In genomic region chr11:117828641-117829368, GRCh38 we compare ENCODE assay signal across 8 cellular contexts. TPM values are rescaled to one million over a fixed set of nuclear protein-coding genes. Genes with fewer than 3 reads are reported as not detected.
DNase-seq lines count a peak whose midpoint lies in the region; ATAC-seq and TF ChIP-seq lines count a peak whose summit lies in the region.

No MANE protein-coding gene starts in this region.

- in situ Hi-C loops in Caki2 (cut with HindIII; ENCODE audit: low pct_unique_long_range_greater_than_20kb, low sequenced_read_pairs): no loop called here
- in situ Hi-C loops in brain microvascular endothelial cell (cut with HindIII; ENCODE audit: low pct_ligation_motif_present, low sequenced_read_pairs): loop anchor here (25.0 kb wide), 1 partner anchor 108 kb away; the partner anchor contains the start of gene TMPRSS13

- no peaks in the 10 kb centered on the region for H3K36me3 Mint-ChIP-seq in nephron progenitor cell (ENCODE audit: low read depth)

- H3K4me1 Mint-ChIP-seq in nephron progenitor cell: peaks cover 38% of the 10 kb centered on the region

- DNase-seq in Caki2 (ENCODE audit: low read depth) (peak; percentile 78), WERI-Rb-1 (peak; percentile 11), brain microvascular endothelial cell (peak; percentile 67), nephron progenitor cell (no peak), NCI-H510A (lab: John Stamatoyannopoulos, UW) (no peak)
- peak; percentile 95 for DNase-seq in stimulated activated naive CD8-positive, alpha-beta T cell treated with anti-CD3 and anti-CD28 coated beads, Interleukin-15, Interleukin-2, amounts not matched to agents 100 U/mL and 50 U/mL, for 24 hours

- no peaks in the 10 kb centered on the region for H3K36me3 ChIP-seq in WERI-Rb-1
- no peaks in the 10 kb centered on the region for H3K36me3 ChIP-seq in brain microvascular endothelial cell (replicated peaks)
- H3K36me3 ChIP-seq in mesodermal cell (ENCODE audit: control insufficient read depth, insufficient read depth, low read length): no peaks in the 10 kb centered on the region

- H3K27ac Mint-ChIP-seq in nephron progenitor cell: no peak overlapping the region

- no peaks in the 10 kb centered on the region for H3K9me3 Mint-ChIP-seq in nephron progenitor cell

- peaks cover 38% of the 10 kb centered on the region for H3K4me1 ChIP-seq in mesodermal cell (ENCODE audit: control insufficient read depth, insufficient read depth, low read length, poor library complexity, severe bottlenecking)

- H3K27ac ChIP-seq in WERI-Rb-1: no peak overlapping the region
- no peak overlapping the region for H3K27ac ChIP-seq in brain microvascular endothelial cell
- peak overlapping the region; percentile 50 for H3K27ac ChIP-seq in mesodermal cell (ENCODE audit: low read depth, low read length, severe bottlenecking)

- H3K27me3 Mint-ChIP-seq in nephron progenitor cell (ENCODE audit: low read depth, poor library complexity): peaks cover 40% of the 10 kb centered on the region

- ATAC-seq in HG03045 (IDR thresholded peaks at IDR 0.05; ENCODE audit: unreplicated experiment): peak; percentile 41
- peak; percentile 98 for ATAC-seq in stimulated activated naive CD8-positive, alpha-beta T cell treated with anti-CD3 and anti-CD28 coated beads, Interleukin-15, Interleukin-2, amounts not matched to agents 100 U/mL and 50 U/mL, for 24 hours

- no peak overlapping the region for H3K4me3 Mint-ChIP-seq in nephron progenitor cell

- no peak for TF ChIP-seq CTCF in WERI-Rb-1 (IDR thresholded peaks at IDR 0.05; ENCODE audit: low read depth, low read length)
- no peak for TF ChIP-seq CTCF in brain microvascular endothelial cell (IDR thresholded peaks at IDR 0.05; ENCODE audit: low read depth, low read length, missing control alignments)
- no peak for TF ChIP-seq CTCF in nephron progenitor cell (IDR thresholded peaks at IDR 0.05)

- no peaks in the 10 kb centered on the region for H3K9me3 ChIP-seq in WERI-Rb-1 (ENCODE audit: severe bottlenecking)
- H3K9me3 ChIP-seq in mesodermal cell (ENCODE audit: control insufficient read depth, low read length): no peaks in the 10 kb centered on the region

- H3K4me3 ChIP-seq in WERI-Rb-1 (ENCODE audit: low read depth, low read length) (no peak overlapping the region), brain microvascular endothelial cell (ENCODE audit: low read depth, low read length) (no peak overlapping the region), mesodermal cell (ENCODE audit: extremely low read depth, insufficient read depth, low read length, poor library complexity, severe bottlenecking) (no peak overlapping the region)

- H3K27me3 ChIP-seq in WERI-Rb-1 (ENCODE audit: insufficient read depth, low read depth, severe bottlenecking) (no peaks in the 10 kb centered on the region), brain microvascular endothelial cell (replicated peaks) (no peaks in the 10 kb centered on the region)

- WGBS in mesodermal cell (ENCODE audit: insufficient coverage in 2 of 2), 2 experiments: 76 to 79% methylated on average over 11 to 12 of the region's 14 CpGs

RNA-seq across cellular contexts. Expression of gene FXYD2, which starts 4.3 kb away (rescaled TPM):
- total RNA-seq in Caki2 (2014; rRNA removed; shearing (Covaris generic); ENCODE audit: low replicate concordance): 427 and 456 TPM in 2 replicates
- 2.4 TPM for polyA plus RNA-seq in mesodermal cell (2013, experiment 1 of 2)
- polyA plus RNA-seq in mesodermal cell (2013, experiment 2 of 2): 0.35 TPM

RNA-seq across cellular contexts. Expression of gene DSCAML1, which starts 31.8 kb away (rescaled TPM):
- 1.4 and 5.4 TPM in 2 replicates for total RNA-seq in Caki2 (2014; rRNA removed; shearing (Covaris generic); ENCODE audit: low replicate concordance)
- polyA plus RNA-seq in mesodermal cell (2013, experiment 1 of 2): 0.81 TPM
- 0.15 TPM for polyA plus RNA-seq in mesodermal cell (2013, experiment 2 of 2)

RNA-seq across cellular contexts. Expression of gene FXYD6, which starts 47.7 kb away (rescaled TPM):
- total RNA-seq in Caki2 (2014; rRNA removed; shearing (Covaris generic); ENCODE audit: low replicate concordance): not detected in 2 replicates
- 147 TPM for polyA plus RNA-seq in mesodermal cell (2013, experiment 1 of 2)
- polyA plus RNA-seq in mesodermal cell (2013, experiment 2 of 2): 143 TPM

Comparison
In these comparisons a context has a peak if more than half of its experiments do, and no peak if none do; other contexts are left out.
1. DNase-seq: peak in Caki2 (single experiment), WERI-Rb-1 (single experiment), brain microvascular endothelial cell (single experiment) and stimulated activated naive CD8-positive, alpha-beta T cell treated with anti-CD3 and anti-CD28 coated beads, Interleukin-15, Interleukin-2, amounts not matched to agents 100 U/mL and 50 U/mL, for 24 hours (single experiment); none in nephron progenitor cell (single experiment) and NCI-H510A (single experiment).